Comparison of ENCODE assay signal across 21 cellular contexts in the genomic region with DNA sequence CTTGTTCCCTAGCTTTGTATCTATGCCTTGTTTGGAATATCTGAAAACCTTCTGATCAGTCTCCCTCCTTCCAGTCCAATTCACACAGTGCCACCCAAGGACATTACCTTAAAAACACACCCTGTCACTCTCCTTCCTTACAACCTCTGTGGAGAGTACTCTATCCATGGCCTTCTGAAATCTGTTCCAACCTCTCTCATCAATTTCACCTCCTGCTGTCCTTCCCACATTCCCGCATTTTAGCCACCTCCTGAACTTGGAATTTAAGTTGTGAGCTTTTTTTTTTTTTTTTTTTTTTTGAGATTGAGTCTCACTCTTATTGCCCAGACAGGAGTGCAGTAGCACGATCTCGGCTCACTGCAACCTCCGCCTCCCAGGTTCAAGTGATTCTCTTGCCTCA.
A peak's percentile ranks its signal among the peaks of the same experiment; 100 is the strongest.
DNase-seq lines count a peak whose midpoint lies in the region; ATAC-seq, FAIRE-seq and TF ChIP-seq lines count a peak whose summit lies in the region.
"Had no signal": no experiment of that assay in that cellular context is flagged by ENCODE, and none has a peak within 500 bp of the region (broad histone marks: within the 10 kb centered on the region; RNA-seq: fewer than 3 reads in every experiment).

No MANE protein-coding gene starts in this region.

- H3K27me3 ChIP-seq in GM23338 (ENCODE audit: insufficient read depth) (no peaks in the 10 kb centered on the region), H1 (replicated peaks in 1 of 4; ENCODE audit: control insufficient read depth in 3 of 4, extremely low read depth in 1 of 4, insufficient read depth in 3 of 4, low read length in 3 of 4) (no peaks in the 10 kb centered on the region), mesendoderm (ENCODE audit: insufficient read depth, low read length, poor library complexity) (no peaks in the 10 kb centered on the region), smooth muscle cell (ENCODE audit: low read depth) (no peaks in the 10 kb centered on the region), SK-N-SH (ENCODE audit: insufficient read depth) (no peaks in the 10 kb centered on the region), esophagus muscularis mucosa (no peaks in the 10 kb centered on the region)
- H3K27me3 ChIP-seq: BE2C; BLaER1 treated with 17β-estradiol and CSF1 and Interleukin-3, amounts not matched to agents 10 nM and 100 nM had no signal

- H3K9me2 ChIP-seq in GM23338 (ENCODE audit: insufficient read depth), result no peaks in the 10 kb centered on the region
- H3K9me2 ChIP-seq in SK-N-SH, result no peaks in the 10 kb centered on the region; the same call in 1 of the 2 replicates

- H4K20me1 ChIP-seq in GM23338 (replicated peaks; ENCODE audit: insufficient read depth), result no peaks in the 10 kb centered on the region
- no peaks in the 10 kb centered on the region for H4K20me1 ChIP-seq in H1 (replicated peaks in 1 of 2; ENCODE audit: control insufficient read depth in 1 of 2, insufficient read depth in 2 of 2, low read length in 2 of 2)
- no peaks in the 10 kb centered on the region for H4K20me1 ChIP-seq in smooth muscle cell (ENCODE audit: low read depth)
- H4K20me1 ChIP-seq in SK-N-SH (ENCODE audit: insufficient read depth), result no peaks in the 10 kb centered on the region
- H4K20me1 ChIP-seq: BLaER1 treated with 17β-estradiol and CSF1 and Interleukin-3, amounts not matched to agents 10 nM and 100 nM had no signal

- H3K23ac ChIP-seq in H1 (ENCODE audit: insufficient read length) (no peak overlapping the region), mesendoderm (ENCODE audit: low read length) (no peak overlapping the region)

- 81% methylated on average over 2 of the region's 4 CpGs; no CpG with 5 or more reads in 1 of the 2 experiments for WGBS in H1 (ENCODE audit: extremely low coverage in 1 of 2, insufficient coverage in 1 of 2, insufficient read length in 1 of 2, insufficient replicate concordance in 2 of 2, low coverage in 1 of 2, low lambda C conversion rate in 2 of 2, missing lambda C conversion rate in 1 of 2), 2 experiments
- no CpG with 5 or more reads among the region's 4 CpGs for WGBS in mesendoderm (ENCODE audit: extremely low coverage, insufficient coverage, low lambda C conversion rate)
- 81% methylated on average over 4 of the region's 4 CpGs for WGBS in smooth muscle cell (ENCODE audit: low lambda C conversion rate)
- WGBS in SK-N-SH (ENCODE audit: low lambda C conversion rate), result 84% methylated on average over 4 of the region's 4 CpGs
- 92% methylated on average over 4 of the region's 4 CpGs for WGBS in esophagus muscularis mucosa

- no peak overlapping the region for H2BK20ac ChIP-seq in H1 (ENCODE audit: low read length)

- no peak for TF ChIP-seq POLR2A in H1 (IDR thresholded peaks at IDR 0.05; ENCODE audit: control extremely low read depth in 1 of 2, low read depth in 2 of 2, low read length in 2 of 2)
- TF ChIP-seq POLR2A in esophagus muscularis mucosa (IDR thresholded peaks at IDR 0.05; ENCODE audit: low read depth), result no peak

- TF ChIP-seq RAD21 in H1 (IDR thresholded peaks at IDR 0.05 in 1 of 2, conservative IDR thresholded peaks at IDR 0.05 in 1 of 2; ENCODE audit: low read depth in 2 of 2, low read length in 2 of 2) (no peak), SK-N-SH (IDR thresholded peaks at IDR 0.05; ENCODE audit: low read length) (no peak)

- H2BK120ac ChIP-seq in H1 (replicated peaks; ENCODE audit: low read depth, low read length), result no peak overlapping the region
- H2BK120ac ChIP-seq in mesendoderm (ENCODE audit: low read depth, low read length), result no peak overlapping the region

- ATAC-seq in GM23338, result peak; percentile 56
- ATAC-seq: A549, HCT116 had no signal

- intact Hi-C loops in esophagus muscularis mucosa (cut with DNase I), result no loop called here

- H3K27me3 Mint-ChIP-seq in GM23338 (ENCODE audit: insufficient read depth, low read depth, poor library complexity), result no peaks in the 10 kb centered on the region
- H3K27me3 Mint-ChIP-seq: CD4-positive, alpha-beta T cell; CD8-positive, alpha-beta memory T cell had no signal

- H2AFZ ChIP-seq in GM23338 (no peak overlapping the region), H1 (ENCODE audit: low read length) (no peak overlapping the region), smooth muscle cell (ENCODE audit: low read depth) (no peak overlapping the region), SK-N-SH (ENCODE audit: low read depth) (no peak overlapping the region)

- H2AK5ac ChIP-seq in H1 (ENCODE audit: low read depth, low read length) (no peak overlapping the region), mesendoderm (ENCODE audit: low read length) (no peak overlapping the region)

- no peak overlapping the region for H4K91ac ChIP-seq in H1 (replicated peaks; ENCODE audit: insufficient read length, low read length)

- no peak overlapping the region for H3K4ac ChIP-seq in H1 (replicated peaks; ENCODE audit: insufficient read length, low read depth, low read length)
- no peak overlapping the region for H3K4ac ChIP-seq in mesendoderm (ENCODE audit: low read depth, low read length)

- H3K79me1 ChIP-seq in H1 (ENCODE audit: low read depth, low read length) (no peaks in the 10 kb centered on the region), mesendoderm (ENCODE audit: low read length) (no peaks in the 10 kb centered on the region)

- H4K8ac ChIP-seq in H1 (ENCODE audit: extremely low read depth, insufficient read depth, low read length) (no peak overlapping the region), mesendoderm (ENCODE audit: low read depth, low read length) (no peak overlapping the region)

- H3K79me2 ChIP-seq in GM23338 (replicated peaks; ENCODE audit: insufficient read depth), result no peaks in the 10 kb centered on the region
- H3K79me2 ChIP-seq in H1 (ENCODE audit: control insufficient read depth in 1 of 2, insufficient read depth in 2 of 2, low read length in 2 of 2), result no peaks in the 10 kb centered on the region
- H3K79me2 ChIP-seq in mesendoderm (ENCODE audit: control insufficient read depth, insufficient read depth, low read length), result no peaks in the 10 kb centered on the region
- H3K79me2 ChIP-seq in smooth muscle cell (ENCODE audit: low read depth), result no peaks in the 10 kb centered on the region
- no peaks in the 10 kb centered on the region for H3K79me2 ChIP-seq in SK-N-SH (ENCODE audit: insufficient read depth)

- H3F3A ChIP-seq in GM23338 (replicated peaks; ENCODE audit: low read depth) (no peaks in the 10 kb centered on the region), smooth muscle cell (ENCODE audit: low read depth) (no peaks in the 10 kb centered on the region), SK-N-SH (replicated peaks; ENCODE audit: insufficient read depth) (no peaks in the 10 kb centered on the region)

- H2BK12ac ChIP-seq in H1 (ENCODE audit: low read depth, low read length), result no peak overlapping the region

- H3K14ac ChIP-seq in H1 (ENCODE audit: insufficient read length), result no peak overlapping the region

- peaks cover 8% of the 10 kb centered on the region; the same call in 2 of the 3 replicates for H3K9me3 Mint-ChIP-seq in GM23338

- H3K4me1 ChIP-seq in GM23338 (ENCODE audit: insufficient read depth) (peaks cover 12% of the 10 kb centered on the region; the same call in 1 of the 2 replicates), H1 (replicated peaks in 1 of 4; ENCODE audit: control insufficient read depth in 3 of 4, insufficient read depth in 4 of 4, low read length in 3 of 4) (peaks cover 0 to 2% (median under 1%) of the 10 kb centered on the region in 4 experiments; a peak in 2 of 7 replicates), mesendoderm (ENCODE audit: control insufficient read depth, low read depth, low read length) (peaks cover 2% of the 10 kb centered on the region), smooth muscle cell (ENCODE audit: low read depth) (no peaks in the 10 kb centered on the region), SK-N-SH (ENCODE audit: control insufficient read depth in 1 of 2, insufficient read depth in 2 of 2, low read depth in 1 of 2, low read length in 1 of 2) (no peaks in the 10 kb centered on the region; a peak in 1 of 4 replicates), esophagus muscularis mucosa (no peaks in the 10 kb centered on the region)
- H3K4me1 ChIP-seq: A549; BE2C; BLaER1 treated with 17β-estradiol and CSF1 and Interleukin-3, amounts not matched to agents 10 nM and 100 nM had no signal

- CTCF ChIA-PET in H1 (lab: Charles Lee; ENCODE audit: partially characterized antibody) (interaction anchor here (0.8 kb wide), 1 partner anchor 10 kb away, joined by 3 read pairs; no protein-coding TSS in a partner anchor), SK-N-SH (lab: Yijun Ruan, JAX) (interaction anchor here (0.9 kb wide), 1 partner anchor 8 kb away, joined by 3 read pairs; no protein-coding TSS in a partner anchor)

- no peak overlapping the region for H2BK15ac ChIP-seq in H1 (ENCODE audit: low read length)
- H2BK15ac ChIP-seq in mesendoderm (replicated peaks; ENCODE audit: low read depth), result no peak overlapping the region

- H4K5ac ChIP-seq in H1 (ENCODE audit: insufficient read length, low read depth, low read length) (no peak overlapping the region), mesendoderm (ENCODE audit: low read length) (no peak overlapping the region)

- H3K56ac ChIP-seq in H1 (replicated peaks; ENCODE audit: insufficient read length, low read depth, low read length) (no peak overlapping the region), mesendoderm (ENCODE audit: low read length) (no peak overlapping the region)

- H3K27ac ChIP-seq in GM23338 (ENCODE audit: low read depth) (no peak overlapping the region), H1 (ENCODE audit: low read depth, low read length) (no peak overlapping the region), mesendoderm (ENCODE audit: low read depth, low read length) (no peak overlapping the region), smooth muscle cell (ENCODE audit: low read depth) (no peak overlapping the region), SK-N-SH (ENCODE audit: low read depth in 2 of 2, low read length in 1 of 2) (no peak overlapping the region), esophagus muscularis mucosa (replicated peaks in 1 of 4) (no peak overlapping the region)
- H3K27ac ChIP-seq: A549; BLaER1 treated with 17β-estradiol and CSF1 and Interleukin-3, amounts not matched to agents 10 nM and 100 nM had no signal

- H3K9me3 ChIP-seq in H1 (ENCODE audit: insufficient read depth in 2 of 2, low read depth in 1 of 2, low read length in 1 of 2) (0 out of 4 replicates have a peak, but pooled peaks cover 0 to 2% of the 10 kb centered on the region in 2 experiments), smooth muscle cell (replicated peaks; ENCODE audit: low read depth) (no peaks in the 10 kb centered on the region), SK-N-SH (peaks cover 14% of the 10 kb centered on the region), esophagus muscularis mucosa (peaks cover 0 to 14% (median 10%) of the 10 kb centered on the region in 4 donors)
- H3K9me3 ChIP-seq: BE2C had no signal

- peaks cover 19% of the 10 kb centered on the region for H3K4me1 Mint-ChIP-seq in GM23338
- H3K4me1 Mint-ChIP-seq: CD14-positive monocyte; CD8-positive, alpha-beta memory T cell had no signal

- no peak overlapping the region for H3K4me3 Mint-ChIP-seq in GM23338
- H3K4me3 Mint-ChIP-seq: CD14-positive monocyte; CD4-positive, alpha-beta T cell; CD8-positive, alpha-beta memory T cell; H9 had no signal

- H3K9ac ChIP-seq in H1 (replicated peaks in 1 of 4; ENCODE audit: extremely low read depth in 1 of 4, low read depth in 3 of 4, low read length in 3 of 4) (no peak overlapping the region), mesendoderm (ENCODE audit: low read length) (no peak overlapping the region), smooth muscle cell (ENCODE audit: low read depth) (no peak overlapping the region), SK-N-SH (no peak overlapping the region)
- H3K9ac ChIP-seq: BLaER1 treated with 17β-estradiol and CSF1 and Interleukin-3, amounts not matched to agents 10 nM and 100 nM had no signal

- TF ChIP-seq EP300 in H1 (IDR thresholded peaks at IDR 0.05; ENCODE audit: borderline replicate concordance in 1 of 2, low read depth in 2 of 2, low read length in 2 of 2) (no peak), SK-N-SH (IDR thresholded peaks at IDR 0.05; ENCODE audit: borderline replicate concordance in 1 of 2, low read depth in 1 of 2, low read length in 1 of 2) (no peak), esophagus muscularis mucosa (IDR thresholded peaks at IDR 0.05) (no peak)

- 0 out of 2 replicates have a peak, but pooled peaks cover 2% of the 10 kb centered on the region for H3K23me2 ChIP-seq in H1 (ENCODE audit: low read depth, low read length)

- H3K4me2 ChIP-seq in GM23338 (no peak overlapping the region), H1 (ENCODE audit: insufficient read depth in 1 of 2, low read depth in 2 of 2, low read length in 2 of 2) (no peak overlapping the region), mesendoderm (ENCODE audit: low read length) (no peak overlapping the region), smooth muscle cell (no peak overlapping the region), SK-N-SH (no peak overlapping the region)
- H3K4me2 ChIP-seq: A549; BLaER1 treated with 17β-estradiol and CSF1 and Interleukin-3, amounts not matched to agents 10 nM and 100 nM had no signal

- DNase-seq in GM23338 (ENCODE audit: low spot score) (peak; percentile 53), H1 (ENCODE audit: low read depth in 1 of 2, low spot score in 2 of 2) (no peak), mesendoderm (peak; percentile 60), smooth muscle cell (lab: John Stamatoyannopoulos, UW; ENCODE audit: unreplicated experiment) (no peak), SK-N-SH (no peak), esophagus muscularis mucosa (ENCODE audit: extremely low spot score) (no peak)
- DNase-seq: 8988T; ACHN; AML-193; BE2C; CD4-positive, alpha-beta T cell; CD8-positive, alpha-beta memory T cell; DMS53; DND-41; H9 had no signal

- POLR2A ChIA-PET in H1 (lab: Charles Lee; ENCODE audit: partially characterized antibody), result interaction anchor here (0.6 kb wide), 1 partner anchor 63 kb away, joined by 3 read pairs; no protein-coding TSS in a partner anchor
- POLR2A ChIA-PET in SK-N-SH (lab: Yijun Ruan, JAX), result no interaction called here

- H3K18ac ChIP-seq in H1 (ENCODE audit: extremely low read depth, low read length) (no peak overlapping the region), mesendoderm (ENCODE audit: low read length) (no peak overlapping the region)

- peaks cover 3% of the 10 kb centered on the region; the same call in 2 of the 3 replicates for H3K36me3 Mint-ChIP-seq in GM23338 (ENCODE audit: low read depth)
- H3K36me3 Mint-ChIP-seq: CD14-positive monocyte; CD8-positive, alpha-beta memory T cell had no signal

- no peak for FAIRE-seq in H1 (lab: Jason Lieb, UNC)
- FAIRE-seq: G401.6, GM12892 had no signal

- H3K4me3 ChIP-seq in GM23338, result no peak overlapping the region
- H3K4me3 ChIP-seq in H1 (ENCODE audit: extremely low read depth in 1 of 4, insufficient read depth in 2 of 4, low read depth in 3 of 4, low read length in 4 of 4), result no peak overlapping the region
- no peak overlapping the region for H3K4me3 ChIP-seq in mesendoderm (ENCODE audit: low read length)
- H3K4me3 ChIP-seq in smooth muscle cell, result no peak overlapping the region
- H3K4me3 ChIP-seq in SK-N-SH (ENCODE audit: low read depth in 2 of 2, low read length in 1 of 2), result no peak overlapping the region
- no peak overlapping the region for H3K4me3 ChIP-seq in esophagus muscularis mucosa
- H3K4me3 ChIP-seq: A549; BLaER1 treated with 17β-estradiol and CSF1 and Interleukin-3, amounts not matched to agents 10 nM and 100 nM had no signal

- H2BK5ac ChIP-seq in H1 (ENCODE audit: low read depth, low read length) (no peak overlapping the region), mesendoderm (ENCODE audit: low read length) (no peak overlapping the region)

- H3K36me3 ChIP-seq in GM23338 (ENCODE audit: insufficient read depth) (no peaks in the 10 kb centered on the region), H1 (ENCODE audit: control insufficient read depth in 2 of 4, insufficient read depth in 4 of 4, low read length in 3 of 4) (no peaks in the 10 kb centered on the region), mesendoderm (ENCODE audit: control insufficient read depth, insufficient read depth, low read length) (no peaks in the 10 kb centered on the region), smooth muscle cell (ENCODE audit: low read depth) (no peaks in the 10 kb centered on the region), SK-N-SH (replicated peaks in 1 of 2; ENCODE audit: control insufficient read depth in 1 of 2, insufficient read depth in 2 of 2, low read length in 1 of 2) (no peaks in the 10 kb centered on the region), esophagus muscularis mucosa (no peaks in the 10 kb centered on the region)
- H3K36me3 ChIP-seq: BE2C; BLaER1 treated with 17β-estradiol and CSF1 and Interleukin-3, amounts not matched to agents 10 nM and 100 nM had no signal

- no peak overlapping the region for H3K27ac Mint-ChIP-seq in GM23338
- H3K27ac Mint-ChIP-seq: CD14-positive monocyte; CD4-positive, alpha-beta T cell; CD8-positive, alpha-beta memory T cell had no signal

- no peak for TF ChIP-seq CTCF in GM23338 (conservative IDR thresholded peaks at IDR 0.05; ENCODE audit: low read depth in 2 of 2)
- TF ChIP-seq CTCF in H1 (IDR thresholded peaks at IDR 0.05; ENCODE audit: control extremely low read depth in 1 of 3, insufficient read depth in 1 of 3, low read depth in 1 of 3, low read length in 3 of 3), result no peak
- no peak for TF ChIP-seq CTCF in smooth muscle cell (IDR thresholded peaks at IDR 0.05; ENCODE audit: borderline replicate concordance, insufficient read depth, poor library complexity, severe bottlenecking)
- no peak for TF ChIP-seq CTCF in SK-N-SH (IDR thresholded peaks at IDR 0.05)
- TF ChIP-seq CTCF in esophagus muscularis mucosa (IDR thresholded peaks at IDR 0.05), result no peak

Comparison
In these comparisons a context has a peak if more than half of its experiments do, and no peak if none do; other contexts are left out.
1. DNase-seq: peak in GM23338 (single experiment) and mesendoderm (single experiment); none in H1 (0 of 2), smooth muscle cell (single experiment), SK-N-SH (single experiment) and esophagus muscularis mucosa (single experiment).